Comparison of ENCODE assay signal across 19 cellular contexts in the genomic region with DNA sequence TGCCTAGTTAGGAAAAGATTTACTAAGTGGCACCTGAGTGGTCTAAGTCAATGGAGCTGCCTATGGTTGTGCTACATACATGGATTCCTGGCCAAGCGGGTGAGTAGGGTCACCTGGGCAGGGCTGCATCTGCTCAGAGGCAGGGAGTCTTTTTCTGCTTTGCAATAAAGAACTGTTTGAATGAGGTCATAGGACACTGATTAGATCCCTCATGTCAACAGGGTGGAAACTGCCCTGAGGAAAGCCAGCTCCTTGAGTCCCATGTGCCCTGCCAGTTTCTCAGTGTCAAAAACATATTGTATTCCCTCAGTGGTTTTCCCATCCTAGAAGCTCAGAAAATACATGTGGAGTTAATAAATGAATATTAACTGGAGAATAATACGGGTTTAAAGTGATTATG. TPM values are rescaled to one million over a fixed set of nuclear protein-coding genes. Genes with fewer than 3 reads are reported as not detected.
A peak's percentile ranks its signal among the peaks of the same experiment; 100 is the strongest.
DNase-seq lines count a peak whose midpoint lies in the region; ATAC-seq, FAIRE-seq and TF ChIP-seq lines count a peak whose summit lies in the region.
"Had no signal": no experiment of that assay in that cellular context is flagged by ENCODE, and none has a peak within 500 bp of the region (broad histone marks: within the 10 kb centered on the region; RNA-seq: fewer than 3 reads in every experiment).

No MANE protein-coding gene starts in this region.

- no peaks in the 10 kb centered on the region for H3K9me1 ChIP-seq in keratinocyte (ENCODE audit: control insufficient read depth, extremely low read depth, insufficient read depth, low read length)

- H3K27me3 ChIP-seq in heart right ventricle (peaks cover 0 to 19% (median 0%) of the 10 kb centered on the region in 7 donors), right cardiac atrium (ENCODE audit: control insufficient read depth, insufficient read depth) (no peaks in the 10 kb centered on the region), PC-3 (ENCODE audit: low read length) (no peaks in the 10 kb centered on the region), keratinocyte (ENCODE audit: control insufficient read depth, extremely low read depth, insufficient read depth, low read length) (no peaks in the 10 kb centered on the region)

- H3F3A ChIP-seq in PC-3 (ENCODE audit: low read length, unreplicated experiment): no peaks in the 10 kb centered on the region

- H3K9ac ChIP-seq in PC-3 (ENCODE audit: low read length) (peak overlapping the region; percentile 69; the same call in 1 of the 2 replicates), keratinocyte (ENCODE audit: control insufficient read depth, extremely low read depth, insufficient read depth, low read length) (no peak overlapping the region)

- ATAC-seq in heart right ventricle (peak in 5 of 8 donors; percentile 19 to 53 (median 34)), right cardiac atrium (no peak), PC-3 (no peak)
- ATAC-seq in stimulated activated effector memory CD8-positive, alpha-beta T cell treated with anti-CD3 and anti-CD28 coated beads, Interleukin-12 subunit alpha, Interleukin-12 subunit beta, amount 100 ng/mL, for 72 hours: no peak

- no peaks in the 10 kb centered on the region for H3K36me3 ChIP-seq in heart right ventricle
- peaks cover 12% of the 10 kb centered on the region; the same call in 1 of the 2 replicates for H3K36me3 ChIP-seq in PC-3 (ENCODE audit: low read depth, low read length)
- no peaks in the 10 kb centered on the region for H3K36me3 ChIP-seq in keratinocyte (ENCODE audit: control insufficient read depth in 2 of 2, extremely low read depth in 1 of 2, insufficient read depth in 2 of 2, low read length in 2 of 2)
- H3K36me3 ChIP-seq in OCI-LY7 (ENCODE audit: insufficient read depth, low read length): no peaks in the 10 kb centered on the region

- H3K79me2 ChIP-seq in PC-3 (ENCODE audit: low read length) (peaks cover 90% of the 10 kb centered on the region), keratinocyte (ENCODE audit: control insufficient read depth, insufficient read depth, low read length) (no peaks in the 10 kb centered on the region), OCI-LY7 (ENCODE audit: insufficient read depth, low read depth, low read length) (no peaks in the 10 kb centered on the region)

- POLR2A ChIA-PET in PC-3 (lab: Charles Lee; ENCODE audit: unreplicated experiment): no interaction called here
- POLR2A ChIA-PET in OCI-LY7 (lab: Charles Lee): no interaction called here

- peak; percentile 39 for FAIRE-seq in keratinocyte (lab: Jason Lieb, UNC)

- H3K27ac ChIP-seq in heart right ventricle (no peak overlapping the region), right cardiac atrium (ENCODE audit: low read length) (no peak overlapping the region), PC-3 (ENCODE audit: low read length) (peak overlapping the region; percentile 98), keratinocyte (ENCODE audit: control insufficient read depth, insufficient read depth, low read length) (no peak overlapping the region), OCI-LY7 (ENCODE audit: low read depth, low read length, poor library complexity, severe bottlenecking) (no peak overlapping the region)

- TF ChIP-seq CTCF in heart right ventricle (IDR thresholded peaks at IDR 0.05): no peak
- no peak for TF ChIP-seq CTCF in PC-3 (conservative IDR thresholded peaks at IDR 0.05; ENCODE audit: low read depth, low read length)
- no peak for TF ChIP-seq CTCF in keratinocyte (optimal IDR thresholded peaks at IDR 0.05 in 1 of 3, IDR thresholded peaks at IDR 0.05 in 1 of 3, conservative IDR thresholded peaks at IDR 0.05 in 1 of 3; ENCODE audit: extremely low read depth in 1 of 3, insufficient read depth in 2 of 3, low read length in 3 of 3)
- TF ChIP-seq CTCF in OCI-LY7 (conservative IDR thresholded peaks at IDR 0.05; ENCODE audit: low read length): no peak

- 73 to 81% methylated on average over 2 of the region's 2 CpGs for WGBS in heart right ventricle, 2 donors
- WGBS in right cardiac atrium: 92% methylated on average over 2 of the region's 2 CpGs

- CTCF ChIA-PET in PC-3 (lab: Charles Lee): interaction anchor here (0.5 to 0.6 kb wide), 2 partner anchors 9 to 75 kb away, joined by 3 read pairs; no protein-coding TSS in a partner anchor
- CTCF ChIA-PET in OCI-LY7 (lab: Charles Lee; ENCODE audit: unreplicated experiment): no interaction called here

- no peaks in the 10 kb centered on the region for H3K36me3 Mint-ChIP-seq in stimulated activated effector memory CD8-positive, alpha-beta T cell treated with anti-CD3 and anti-CD28 coated beads, Interleukin-12 subunit alpha, Interleukin-12 subunit beta, amount 100 ng/mL, for 72 hours

- in situ Hi-C loops in ACHN (cut with HindIII; ENCODE audit: low pct_ligation_motif_present, low pct_unique_long_range_greater_than_20kb, low sequenced_read_pairs): no loop called here

- H3K9me3 Mint-ChIP-seq in stimulated activated effector memory CD8-positive, alpha-beta T cell treated with anti-CD3 and anti-CD28 coated beads, Interleukin-12 subunit alpha, Interleukin-12 subunit beta, amount 100 ng/mL, for 72 hours: no peaks in the 10 kb centered on the region
- H3K9me3 Mint-ChIP-seq: HFFc6 had no signal

- H3K4me1 Mint-ChIP-seq in stimulated activated effector memory CD8-positive, alpha-beta T cell treated with anti-CD3 and anti-CD28 coated beads, Interleukin-12 subunit alpha, Interleukin-12 subunit beta, amount 100 ng/mL, for 72 hours: peaks cover 7% of the 10 kb centered on the region

- BruUV-seq in PC-3 (replicated peaks; lab: Mats Ljungman, UMichigan) (no TSS peak), OCI-LY7 (replicated peaks; lab: Mats Ljungman, UMichigan) (no TSS peak)

- H3K9me3 ChIP-seq in heart right ventricle: no peaks in the 10 kb centered on the region
- H3K9me3 ChIP-seq in right cardiac atrium (ENCODE audit: control insufficient read depth, low read length): no peaks in the 10 kb centered on the region
- H3K9me3 ChIP-seq in PC-3 (ENCODE audit: low read length): no peaks in the 10 kb centered on the region
- no peaks in the 10 kb centered on the region for H3K9me3 ChIP-seq in keratinocyte (ENCODE audit: control insufficient read depth, low read depth, low read length)
- H3K9me3 ChIP-seq in OCI-LY7 (ENCODE audit: low read length): no peaks in the 10 kb centered on the region

- dilution Hi-C loops in keratinocyte (cut with MboI; ENCODE audit: extremely low pct_ligation_motif_present, low sequenced_read_pairs): no loop called here

- no peaks in the 10 kb centered on the region for H3K9me2 ChIP-seq in PC-3 (replicated peaks; ENCODE audit: low read length)
- no peaks in the 10 kb centered on the region for H3K9me2 ChIP-seq in OCI-LY7 (ENCODE audit: insufficient read depth, low read length)

- no peak overlapping the region for H3K4me3 Mint-ChIP-seq in stimulated activated effector memory CD8-positive, alpha-beta T cell treated with anti-CD3 and anti-CD28 coated beads, Interleukin-12 subunit alpha, Interleukin-12 subunit beta, amount 100 ng/mL, for 72 hours
- H3K4me3 Mint-ChIP-seq: HFFc6 had no signal

- H3K27ac Mint-ChIP-seq in stimulated activated effector memory CD8-positive, alpha-beta T cell treated with anti-CD3 and anti-CD28 coated beads, Interleukin-12 subunit alpha, Interleukin-12 subunit beta, amount 100 ng/mL, for 72 hours: no peak overlapping the region
- H3K27ac Mint-ChIP-seq: HFFc6 had no signal

- H3K4me3 ChIP-seq in heart right ventricle: no peak overlapping the region
- H3K4me3 ChIP-seq in right cardiac atrium (ENCODE audit: low read length): no peak overlapping the region
- H3K4me3 ChIP-seq in PC-3 (ENCODE audit: low read length): peak overlapping the region; percentile 15; the same call in 1 of the 2 replicates
- no peak overlapping the region for H3K4me3 ChIP-seq in keratinocyte (ENCODE audit: control insufficient read depth in 2 of 3, extremely low read depth in 1 of 3, insufficient read depth in 2 of 3, low read depth in 1 of 3, low read length in 3 of 3)
- no peak overlapping the region for H3K4me3 ChIP-seq in OCI-LY7 (ENCODE audit: low read depth, low read length, poor library complexity, severe bottlenecking)

- DNase-seq in heart right ventricle (no peak), right cardiac atrium (no peak), PC-3 (peak; percentile 39), keratinocyte (ENCODE audit: low read depth, low spot score) (no peak), OCI-LY7 (ENCODE audit: low spot score) (no peak), ACHN (no peak)
- DNase-seq in stimulated activated effector memory CD8-positive, alpha-beta T cell treated with anti-CD3 and anti-CD28 coated beads, Interleukin-12 subunit alpha, Interleukin-12 subunit beta, amount 100 ng/mL, for 72 hours (ENCODE audit: low spot score in 2 of 2): no peak
- DNase-seq: COR-L47, DND-41, GF-D8, GOT3, HFFc6, Karpas-422, NCI-H1105, NCI-H187, NCI-H226, NCI-H526 treated with DMSO at 0.1 percent for 48 hours, RPMI8226, SW 1271 had no signal

- H4K20me1 ChIP-seq in PC-3 (ENCODE audit: low read length): peaks cover 3% of the 10 kb centered on the region; the same call in 1 of the 2 replicates
- H4K20me1 ChIP-seq in keratinocyte (ENCODE audit: control insufficient read depth, extremely low read depth, insufficient read depth, low read length): no peaks in the 10 kb centered on the region
- H4K20me1 ChIP-seq in OCI-LY7 (ENCODE audit: insufficient read depth, low read length): no peaks in the 10 kb centered on the region

- H3K4me1 ChIP-seq in heart right ventricle (peaks cover 0 to 18% (median 10%) of the 10 kb centered on the region in 9 donors), right cardiac atrium (ENCODE audit: control insufficient read depth, insufficient read depth, low read length) (no peaks in the 10 kb centered on the region), PC-3 (ENCODE audit: insufficient read depth, low read length) (peaks cover 56% of the 10 kb centered on the region), keratinocyte (ENCODE audit: control insufficient read depth, extremely low read depth, insufficient read depth, low read length) (peaks cover 24% of the 10 kb centered on the region), OCI-LY7 (ENCODE audit: insufficient read depth, low read length, poor library complexity, severe bottlenecking) (no peaks in the 10 kb centered on the region)

- intact Hi-C loops in heart right ventricle (cut with DNase I): loop anchor here in 4 of 10 donors (5.0 to 10.0 kb wide), 4 partner anchors 37 to 189 kb away; partner anchors contain the start of gene RMC1 (in 1 of the 4)
- intact Hi-C loops in right cardiac atrium (cut with DNase I): loop anchor here in 1 of 4 donors (10.0 kb wide), 1 partner anchor 59 kb away; no protein-coding TSS in a partner anchor
- intact Hi-C loops in PC-3 (cut with micrococcal nuclease): no loop called here
- intact Hi-C loops in OCI-LY7 (cut with micrococcal nuclease; ENCODE audit: unreplicated experiment): no loop called here

- H3K4me2 ChIP-seq in PC-3 (ENCODE audit: low read length) (peak overlapping the region; percentile 89), keratinocyte (ENCODE audit: control insufficient read depth, extremely low read depth, insufficient read depth, low read depth, low read length) (no peak overlapping the region), OCI-LY7 (ENCODE audit: low read length) (no peak overlapping the region)

- H2AFZ ChIP-seq in PC-3 (ENCODE audit: low read length) (no peak overlapping the region), keratinocyte (ENCODE audit: control insufficient read depth, low read length) (no peak overlapping the region), OCI-LY7 (ENCODE audit: low read length) (no peak overlapping the region)

RNA-seq across cellular contexts. Expression of gene LAMA3, which starts 4.6 kb away (rescaled TPM):
- total RNA-seq in heart right ventricle: 1 to 10 TPM in 9 of 10 donors, under 1 TPM in 1; 0.89 to 5.3 (median 3.3) TPM
- 1 to 10 TPM; 1.7 to 3.7 TPM for polyA plus RNA-seq in heart right ventricle
- total RNA-seq in right cardiac atrium: 1 to 10 TPM; 3.6 to 5.4 (median 4.5) TPM
- polyA plus RNA-seq in right cardiac atrium: 1.7 TPM
- 217 and 224 TPM in 2 replicates for total RNA-seq in PC-3 (2014; rRNA removed)
- polyA plus RNA-seq in keratinocyte: 1,944 to 2,775 TPM (median 2,231 TPM) in 3 replicates
- 294 TPM for polyA plus RNA-seq in keratinocyte (2011; ENCODE audit: low read depth)
- 671 and 924 TPM in 2 replicates for polyA plus RNA-seq in keratinocyte (2011; cell fraction: cytosol; rRNA removed)
- 3,655 and 3,922 TPM in 2 replicates for polyA plus RNA-seq in keratinocyte (2011; cell fraction: nucleus; rRNA removed)
- 345 and 1,929 TPM in 2 replicates for polyA plus RNA-seq in keratinocyte (2012; ENCODE audit: low replicate concordance)
- polyA minus RNA-seq in keratinocyte: 1,838 to 2,830 TPM (median 2,688 TPM) in 3 replicates
- 1,658 TPM for polyA minus RNA-seq in keratinocyte (2011; cell fraction: cytosol; rRNA and poly(A)+ RNA removed)
- 4,085 and 6,592 TPM in 2 replicates for polyA minus RNA-seq in keratinocyte (2011; cell fraction: nucleus; rRNA and poly(A)+ RNA removed)
- total RNA-seq in OCI-LY7 (2014; rRNA removed; shearing (Covaris generic)): 0.16 and 0.21 TPM in 2 replicates
- total RNA-seq in OCI-LY7 (2022): 1.2 and 1.6 TPM in 2 replicates

RNA-seq across cellular contexts. Expression of gene ANKRD29, which starts 31.1 kb away (rescaled TPM):
- total RNA-seq in heart right ventricle: 1 to 10 TPM; 2.8 to 8.5 (median 6.0) TPM
- polyA plus RNA-seq in heart right ventricle: 10 to 100 TPM in 1 of 2 donors, 1 to 10 TPM in 1; 2.1 to 11.5 TPM
- total RNA-seq in right cardiac atrium: 1 to 10 TPM; 3.1 to 3.9 (median 3.4) TPM
- 3.2 TPM for polyA plus RNA-seq in right cardiac atrium
- 31.0 and 31.4 TPM in 2 replicates for total RNA-seq in PC-3 (2014; rRNA removed)
- polyA plus RNA-seq in keratinocyte: 2.4 to 8.5 TPM (median 3.7 TPM) in 3 replicates
- 3.0 TPM for polyA plus RNA-seq in keratinocyte (2011; ENCODE audit: low read depth)
- 6.0 and 7.8 TPM in 2 replicates for polyA plus RNA-seq in keratinocyte (2011; cell fraction: cytosol; rRNA removed)
- 18.1 and 18.7 TPM in 2 replicates for polyA plus RNA-seq in keratinocyte (2011; cell fraction: nucleus; rRNA removed)
- polyA plus RNA-seq in keratinocyte (2012; ENCODE audit: low replicate concordance): 1.9 and 2.9 TPM in 2 replicates
- 2.3 to 5.6 TPM (median 3.3 TPM) in 3 replicates for polyA minus RNA-seq in keratinocyte
- 5.0 TPM for polyA minus RNA-seq in keratinocyte (2011; cell fraction: cytosol; rRNA and poly(A)+ RNA removed)
- 4.9 and 6.1 TPM in 2 replicates for polyA minus RNA-seq in keratinocyte (2011; cell fraction: nucleus; rRNA and poly(A)+ RNA removed)
- total RNA-seq in OCI-LY7 (2014; rRNA removed; shearing (Covaris generic)): not detected in 2 replicates
- not detected in 2 replicates for total RNA-seq in OCI-LY7 (2022)

Comparison
In these comparisons a context has a peak if more than half of its experiments do, and no peak if none do; other contexts are left out.
1. ATAC-seq: peak in heart right ventricle (5 of 8); none in right cardiac atrium (0 of 2), PC-3 (single experiment) and stimulated activated effector memory CD8-positive, alpha-beta T cell treated with anti-CD3 and anti-CD28 coated beads, Interleukin-12 subunit alpha, Interleukin-12 subunit beta, amount 100 ng/mL, for 72 hours (single experiment).
2. RNA of gene LAMA3, which starts 4.6 kb away (total RNA-seq): 217 to 224 TPM in PC-3; 3.6 to 5.4 TPM in right cardiac atrium, 0.89 to 5.3 TPM in heart right ventricle and 0.16 to 1.6 TPM in OCI-LY7; every median in the first group is over 10 times any median in the second.